In genomic region chr14:91354979-91355685, GRCh38 we compare ENCODE assay signal across 8 cellular contexts.
A peak's percentile ranks its signal among the peaks of the same experiment; 100 is the strongest.
DNase-seq lines count a peak whose midpoint lies in the region; ATAC-seq, FAIRE-seq and TF ChIP-seq lines count a peak whose summit lies in the region.

No MANE protein-coding gene starts in this region.

- H3K9me3 ChIP-seq in osteoblast (ENCODE audit: low read depth, low read length): no peaks in the 10 kb centered on the region

- H3K27me3 ChIP-seq in osteoblast (ENCODE audit: insufficient read depth, low read length): peaks cover 8% of the 10 kb centered on the region

- in situ Hi-C loops in astrocyte of the cerebellum (cut with HindIII; ENCODE audit: low sequenced_read_pairs) (no loop called here), ACHN (cut with HindIII; ENCODE audit: low pct_ligation_motif_present, low pct_unique_long_range_greater_than_20kb, low sequenced_read_pairs) (no loop called here)

- H3K4me1 ChIP-seq in osteoblast (ENCODE audit: insufficient read depth, low read length): peaks cover 9% of the 10 kb centered on the region

- no peak for ATAC-seq in GM21619 (IDR thresholded peaks at IDR 0.05; ENCODE audit: unreplicated experiment)

- no peak for TF ChIP-seq POLR2A in H54 (IDR thresholded peaks at IDR 0.05; ENCODE audit: low read depth, low read length)

- no peaks in the 10 kb centered on the region for H3K79me2 ChIP-seq in osteoblast (ENCODE audit: insufficient read depth, low read length)

- no peak overlapping the region for H3K4me3 ChIP-seq in astrocyte of the cerebellum (ENCODE audit: low read depth, low read length)
- no peak overlapping the region for H3K4me3 ChIP-seq in osteoblast (ENCODE audit: insufficient read depth, low read length)

- H4K20me1 ChIP-seq in osteoblast (ENCODE audit: insufficient read depth, low read length): no peaks in the 10 kb centered on the region

- H3K36me3 ChIP-seq in osteoblast (ENCODE audit: insufficient read depth, low read length): no peaks in the 10 kb centered on the region

- H3K27ac ChIP-seq in osteoblast (ENCODE audit: low read depth, low read length): no peak overlapping the region

- no peak for FAIRE-seq in H54 (lab: Jason Lieb, UNC)

- peak; percentile 11 for TF ChIP-seq CTCF in astrocyte of the cerebellum (IDR thresholded peaks at IDR 0.05; ENCODE audit: low read depth, low read length, missing control alignments)
- peak; percentile 16 for TF ChIP-seq CTCF in osteoblast (IDR thresholded peaks at IDR 0.05; ENCODE audit: extremely low read depth, low read depth, low read length)

- DNase-seq in NCI-H2029 (lab: John Stamatoyannopoulos, UW): peak; percentile 50
- DNase-seq in NCI-H2029 treated with DMSO at 0.1 percent for 48 hours (lab: John Stamatoyannopoulos, UW): no peak
- DNase-seq in NCI-H748 (lab: John Stamatoyannopoulos, UW; ENCODE audit: unreplicated experiment): peak; percentile 98
- no peak for DNase-seq in astrocyte of the cerebellum (ENCODE audit: low read depth)
- DNase-seq in osteoblast (ENCODE audit: insufficient read length, low spot score, missing footprints): peak; percentile 56
- DNase-seq in H54 (ENCODE audit: insufficient read length, low spot score): no peak
- no peak for DNase-seq in ACHN

- no peak overlapping the region for H2AFZ ChIP-seq in osteoblast (ENCODE audit: low read length)

- no peak overlapping the region for H3K4me2 ChIP-seq in osteoblast (ENCODE audit: insufficient read depth, low read length)

Comparison
In these comparisons a context has a peak if more than half of its experiments do, and no peak if none do; other contexts are left out.
1. DNase-seq: peak in NCI-H2029 (single experiment), NCI-H748 (single experiment) and osteoblast (single experiment); none in NCI-H2029 treated with DMSO at 0.1 percent for 48 hours (single experiment), astrocyte of the cerebellum (single experiment), H54 (single experiment) and ACHN (single experiment).